ENCODE assay signal across 25 cellular contexts in genomic region chr2:219314804-219315468, GRCh38. TPM values are rescaled to one million over a fixed set of nuclear protein-coding genes. Genes with fewer than 3 reads are reported as not detected.
DNase-seq lines count a peak whose midpoint lies in the region; ATAC-seq and TF ChIP-seq lines count a peak whose summit lies in the region.
"Had no signal": no experiment of that assay in that cellular context is flagged by ENCODE, and none has a peak within 500 bp of the region (broad histone marks: within the 10 kb centered on the region; RNA-seq: fewer than 3 reads in every experiment).

No MANE protein-coding gene starts in this region.

- CTCF ChIA-PET in PC-3 (lab: Charles Lee): interaction anchor here (0.6 kb wide), 1 partner anchor 285 kb away, joined by 3 read pairs; no protein-coding TSS in a partner anchor

- H2AFZ ChIP-seq in GM23248 (no peak overlapping the region), PC-3 (ENCODE audit: low read length) (no peak overlapping the region), fibroblast of lung (ENCODE audit: low read length) (no peak overlapping the region)

- H3K27ac ChIP-seq in GM23248: no peak overlapping the region
- no peak overlapping the region for H3K27ac ChIP-seq in PC-3 (ENCODE audit: low read length)
- H3K27ac ChIP-seq in fibroblast of lung (ENCODE audit: insufficient read depth, low read length): no peak overlapping the region
- no peak overlapping the region for H3K27ac ChIP-seq in coronary artery
- H3K27ac ChIP-seq: KMS-11, Peyer's patch had no signal

- in situ Hi-C loops in GM23248 (cut with MboI): no loop called here

- H3F3A ChIP-seq in GM23248 (ENCODE audit: insufficient read depth): no peaks in the 10 kb centered on the region
- H3F3A ChIP-seq in PC-3 (ENCODE audit: low read length, unreplicated experiment): no peaks in the 10 kb centered on the region

- ATAC-seq in PC-3: no peak
- no peak for ATAC-seq in HG02623 (IDR thresholded peaks at IDR 0.05; ENCODE audit: unreplicated experiment)
- ATAC-seq: Right ventricle myocardium inferior had no signal

- H3K9ac ChIP-seq in GM23248 (no peak overlapping the region), PC-3 (ENCODE audit: low read length) (no peak overlapping the region), fibroblast of lung (ENCODE audit: insufficient read depth, low read length) (no peak overlapping the region)
- H3K9ac ChIP-seq: KMS-11 had no signal

- 67 to 74% methylated on average over 13 to 16 of the region's 16 CpGs for WGBS in GM23248 (ENCODE audit: low coverage in 1 of 2, low lambda C conversion rate in 2 of 2, missing lambda C conversion rate in 2 of 2), 2 experiments

- TF ChIP-seq CTCF in AG10803 (conservative IDR thresholded peaks at IDR 0.05; ENCODE audit: low read length) (no peak), PC-3 (conservative IDR thresholded peaks at IDR 0.05; ENCODE audit: low read depth, low read length) (no peak), fibroblast of lung (conservative IDR thresholded peaks at IDR 0.05 in 1 of 2, IDR thresholded peaks at IDR 0.05 in 1 of 2; ENCODE audit: low read depth in 1 of 2, low read length in 2 of 2) (no peak), coronary artery (IDR thresholded peaks at IDR 0.05) (no peak)

- DNase-seq in AG10803 (ENCODE audit: low read depth) (peak; percentile 37), GM23248 (peak; percentile 43), PC-3 (peak; percentile 36), fibroblast of lung (ENCODE audit: low read depth in 2 of 2) (peak; percentile 29 to 54), NCI-H1048 (lab: John Stamatoyannopoulos, UW) (no peak), NCI-H1694 (lab: John Stamatoyannopoulos, UW) (no peak), coronary artery (ENCODE audit: low spot score) (no peak)
- DNase-seq: ACHN, AML-193, DMS153, EL, MG63, NCI-H1092, NCI-H1436 treated with DMSO at 0.1 percent for 48 hours, NCI-H2029 treated with DMSO at 0.1 percent for 48 hours, NCI-H2171 treated with DMSO at 0.1 percent for 48 hours, NCI-H446, NCI-H526 treated with DMSO at 0.1 percent for 48 hours, Peyer's patch had no signal

- no TSS peak for BruUV-seq in PC-3 (replicated peaks; lab: Mats Ljungman, UMichigan)

- intact Hi-C loops in PC-3 (cut with micrococcal nuclease): no loop called here

- H3K4me2 ChIP-seq in GM23248 (ENCODE audit: unreplicated experiment): no peak overlapping the region
- peak overlapping the region; percentile 19; the same call in 1 of the 2 replicates for H3K4me2 ChIP-seq in PC-3 (ENCODE audit: low read length)
- no peak overlapping the region for H3K4me2 ChIP-seq in fibroblast of lung (ENCODE audit: extremely low read depth, insufficient read depth, low read length)
- H3K4me2 ChIP-seq: KMS-11 had no signal

- POLR2A ChIA-PET in PC-3 (lab: Charles Lee; ENCODE audit: unreplicated experiment): no interaction called here

- H3K4me3 ChIP-seq in AG10803 (ENCODE audit: low read length) (no peak overlapping the region), GM23248 (no peak overlapping the region), PC-3 (ENCODE audit: low read length) (no peak overlapping the region), fibroblast of lung (replicated peaks in 1 of 4; ENCODE audit: control extremely low read depth in 1 of 4, insufficient read depth in 1 of 4, low read depth in 3 of 4, low read length in 4 of 4) (no peak overlapping the region), coronary artery (no peak overlapping the region)
- H3K4me3 ChIP-seq: MG63, Peyer's patch had no signal

- H3K9me2 ChIP-seq in GM23248 (ENCODE audit: insufficient read depth) (no peaks in the 10 kb centered on the region), PC-3 (replicated peaks; ENCODE audit: low read length) (no peaks in the 10 kb centered on the region)

- H3K9me3 ChIP-seq in GM23248 (ENCODE audit: low read depth): no peaks in the 10 kb centered on the region
- no peaks in the 10 kb centered on the region for H3K9me3 ChIP-seq in PC-3 (ENCODE audit: low read length)
- no peaks in the 10 kb centered on the region for H3K9me3 ChIP-seq in fibroblast of lung (ENCODE audit: control insufficient read depth, insufficient read depth, low read depth, low read length)
- H3K9me3 ChIP-seq: MG63, Peyer's patch had no signal

- no peaks in the 10 kb centered on the region for H4K20me1 ChIP-seq in GM23248 (ENCODE audit: insufficient read depth)
- H4K20me1 ChIP-seq in PC-3 (ENCODE audit: low read length): no peaks in the 10 kb centered on the region
- H4K20me1 ChIP-seq in fibroblast of lung (ENCODE audit: control insufficient read depth, extremely low read depth, insufficient read depth, low read length): no peaks in the 10 kb centered on the region

- H3K79me2 ChIP-seq in GM23248 (ENCODE audit: insufficient read depth) (no peaks in the 10 kb centered on the region), PC-3 (ENCODE audit: low read length) (no peaks in the 10 kb centered on the region), fibroblast of lung (ENCODE audit: control insufficient read depth, insufficient read depth, low read length) (no peaks in the 10 kb centered on the region)

- H3K27me3 ChIP-seq in GM23248 (replicated peaks; ENCODE audit: insufficient read depth) (no peaks in the 10 kb centered on the region), PC-3 (ENCODE audit: low read length) (0 out of 2 replicates have a peak, but pooled peaks cover 3% of the 10 kb centered on the region), fibroblast of lung (ENCODE audit: control insufficient read depth, insufficient read depth, low read length) (peaks cover 4% of the 10 kb centered on the region)
- H3K27me3 ChIP-seq: Peyer's patch had no signal

- no peaks in the 10 kb centered on the region for H3K4me1 ChIP-seq in GM23248 (ENCODE audit: insufficient read depth)
- no peaks in the 10 kb centered on the region for H3K4me1 ChIP-seq in PC-3 (ENCODE audit: insufficient read depth, low read length)
- H3K4me1 ChIP-seq in fibroblast of lung (ENCODE audit: control insufficient read depth, extremely low read depth, insufficient read depth, low read length): no peaks in the 10 kb centered on the region
- H3K4me1 ChIP-seq: Peyer's patch had no signal

- H3K36me3 ChIP-seq in GM23248 (ENCODE audit: low read depth) (no peaks in the 10 kb centered on the region), PC-3 (ENCODE audit: low read depth, low read length) (no peaks in the 10 kb centered on the region), fibroblast of lung (ENCODE audit: control insufficient read depth, insufficient read depth, low read length) (no peaks in the 10 kb centered on the region)
- H3K36me3 ChIP-seq: MG63, Peyer's patch had no signal

RNA-seq across cellular contexts. Expression of gene PTPRN, which starts 5.7 kb away (rescaled TPM):
- total RNA-seq in GM23248 (2014; rRNA removed; shearing (Covaris generic)): 50.5 and 54.1 TPM in 2 replicates
- polyA plus RNA-seq in GM23248 (2016; fragmentation: Nextera tagmentation; extraction: Ambion mirVana) (29.2 and 30.5 TPM in 2 replicates), fibroblast of lung (0.28 and 0.55 TPM in 2 replicates)
- total RNA-seq in PC-3 (2014; rRNA removed) (0.07 TPM in 1 of 2 replicates, not detected in the other), fibroblast of lung (3.5 and 10.8 TPM in 2 replicates)
- polyA plus RNA-seq in fibroblast of lung (2012): 1.3 and 1.4 TPM in 2 replicates
- 0.93 and 0.94 TPM in 2 replicates for polyA minus RNA-seq in fibroblast of lung (ENCODE audit: low replicate concordance)
- total RNA-seq: Right ventricle myocardium inferior; T-helper 2 cell treated with Interferon-gamma antibody and Interleukin-4, amounts not matched to agents 100 ng/mL and 5 ng/mL, for 36 hours had no signal

RNA-seq across cellular contexts. Expression of gene RESP18, which starts 17.6 kb away (rescaled TPM):
- total RNA-seq in GM23248 (2014; rRNA removed; shearing (Covaris generic)): not detected in 2 replicates
- polyA plus RNA-seq in GM23248 (2016; fragmentation: Nextera tagmentation; extraction: Ambion mirVana): not detected in 2 replicates
- not detected in 2 replicates for total RNA-seq in PC-3 (2014; rRNA removed)
- total RNA-seq in fibroblast of lung: not detected in 2 replicates
- polyA plus RNA-seq in fibroblast of lung: not detected in 2 replicates
- polyA plus RNA-seq in fibroblast of lung (2012): not detected in 2 replicates
- polyA minus RNA-seq in fibroblast of lung (ENCODE audit: low replicate concordance): not detected in 2 replicates
- total RNA-seq: H4; Peyer's patch; Right ventricle myocardium inferior; SK-MEL-5; T-helper 2 cell treated with Interferon-gamma antibody and Interleukin-4, amounts not matched to agents 100 ng/mL and 5 ng/mL, for 36 hours had no signal

RNA-seq across cellular contexts. Expression of gene DNAJB2, which starts 35.8 kb away (rescaled TPM):
- total RNA-seq in GM23248 (2014; rRNA removed; shearing (Covaris generic)): 50.5 and 53.7 TPM in 2 replicates
- 11.1 and 12.6 TPM in 2 replicates for polyA plus RNA-seq in GM23248 (2016; fragmentation: Nextera tagmentation; extraction: Ambion mirVana)
- 62.3 and 98.4 TPM in 2 replicates for total RNA-seq in PC-3 (2014; rRNA removed)
- total RNA-seq in fibroblast of lung: 55.2 and 81.3 TPM in 2 replicates
- polyA plus RNA-seq in fibroblast of lung: 24.9 and 29.8 TPM in 2 replicates
- 41.3 and 41.7 TPM in 2 replicates for polyA plus RNA-seq in fibroblast of lung (2012)
- polyA minus RNA-seq in fibroblast of lung (ENCODE audit: low replicate concordance): 72.4 and 88.4 TPM in 2 replicates

Comparison
In these comparisons a context has a peak if more than half of its experiments do, and no peak if none do; other contexts are left out.
1. DNase-seq: peak in AG10803 (single experiment), GM23248 (single experiment), PC-3 (single experiment) and fibroblast of lung (2 of 2); none in NCI-H1048 (single experiment), NCI-H1694 (single experiment) and coronary artery (single experiment).